22 cellular contexts compared by ENCODE assay signal in genomic region chr3:78870484-78870883, GRCh38.
DNase-seq lines count a peak whose midpoint lies in the region; ATAC-seq and TF ChIP-seq lines count a peak whose summit lies in the region.
"Had no signal": no experiment of that assay in that cellular context is flagged by ENCODE, and none has a peak within 500 bp of the region (broad histone marks: within the 10 kb centered on the region; RNA-seq: fewer than 3 reads in every experiment).

No MANE protein-coding gene starts in this region.

- H3K36me3 Mint-ChIP-seq in GM23338 (ENCODE audit: low read depth): no peaks in the 10 kb centered on the region
- H3K36me3 Mint-ChIP-seq in endodermal cell (ENCODE audit: low read depth): no peaks in the 10 kb centered on the region
- peaks cover 1% of the 10 kb centered on the region for H3K36me3 Mint-ChIP-seq in nephron (ENCODE audit: low read depth)

- peak overlapping the region; percentile 12 for H3K27ac ChIP-seq in A673 (ENCODE audit: low read depth, low read length, poor library complexity, severe bottlenecking)
- no peak overlapping the region for H3K27ac ChIP-seq in GM23338 (ENCODE audit: low read depth)
- peak overlapping the region; percentile 12 for H3K27ac ChIP-seq in endodermal cell (ENCODE audit: low read depth, low read length)
- H3K27ac ChIP-seq: C4-2B, RWPE1 had no signal

- H3K9me3 ChIP-seq in A673 (ENCODE audit: low read depth, low read length, poor library complexity, severe bottlenecking) (no peaks in the 10 kb centered on the region), endodermal cell (ENCODE audit: control insufficient read depth, low read length) (no peaks in the 10 kb centered on the region)
- H3K9me3 ChIP-seq: SK-N-SH had no signal

- no peak overlapping the region for H3K9ac ChIP-seq in endodermal cell (ENCODE audit: extremely low read depth, low read length, poor library complexity, severe bottlenecking)
- H3K9ac ChIP-seq: SK-N-SH had no signal

- intact Hi-C loops in A673 (cut with micrococcal nuclease; ENCODE audit: unreplicated experiment) (no loop called here), posterior cingulate gyrus (cut with DNase I) (no loop called here)

- no TSS peak for BruUV-seq in A673 (replicated peaks; lab: Mats Ljungman, UMichigan)

- H4K20me1 ChIP-seq in GM23338 (replicated peaks; ENCODE audit: insufficient read depth): no peaks in the 10 kb centered on the region

- H3F3A ChIP-seq in GM23338 (replicated peaks; ENCODE audit: low read depth): no peaks in the 10 kb centered on the region

- POLR2A ChIA-PET in A673 (lab: Charles Lee; ENCODE audit: low non-redundant PET): no interaction called here

- CTCF ChIA-PET in A673 (lab: Charles Lee): no interaction called here

- DNase-seq in A673 (ENCODE audit: low spot score) (no peak), GM23338 (ENCODE audit: low spot score) (no peak), endodermal cell (no peak), posterior cingulate gyrus (no peak)
- DNase-seq in stimulated activated CD4-positive, alpha-beta T cell treated with anti-CD3 and anti-CD28 coated beads, Interleukin-15, amount 100 ng/mL, for 24 hours: no peak
- DNase-seq: AML-193; Calu3; CD8-positive, alpha-beta memory T cell; H7; HFFc6; KG1; NCI-H1105 treated with DMSO at 0.1 percent for 48 hours; NCI-H2029 treated with DMSO at 0.1 percent for 48 hours; NCI-H2171; NCI-H524 treated with DMSO at 0.1 percent for 48 hours; SIG-M5; SK-N-SH had no signal

- H3K4me3 Mint-ChIP-seq in GM23338 (no peak overlapping the region), endodermal cell (no peak overlapping the region), nephron (no peak overlapping the region)
- H3K4me3 Mint-ChIP-seq: CD8-positive, alpha-beta memory T cell; HFFc6 had no signal

- H3K9me3 Mint-ChIP-seq in GM23338 (no peaks in the 10 kb centered on the region), endodermal cell (no peaks in the 10 kb centered on the region), nephron (no peaks in the 10 kb centered on the region)
- H3K9me3 Mint-ChIP-seq: HFFc6 had no signal

- H3K36me3 ChIP-seq in A673 (ENCODE audit: insufficient read depth, low read length, poor library complexity, severe bottlenecking) (no peaks in the 10 kb centered on the region), GM23338 (ENCODE audit: insufficient read depth) (no peaks in the 10 kb centered on the region), endodermal cell (ENCODE audit: control insufficient read depth, insufficient read depth, low read length) (no peaks in the 10 kb centered on the region)

- H3K27me3 Mint-ChIP-seq in GM23338 (ENCODE audit: insufficient read depth, low read depth, poor library complexity): peaks cover 4% of the 10 kb centered on the region
- H3K27me3 Mint-ChIP-seq in endodermal cell (ENCODE audit: insufficient read depth): no peaks in the 10 kb centered on the region
- H3K27me3 Mint-ChIP-seq in nephron (ENCODE audit: low read depth): no peaks in the 10 kb centered on the region
- H3K27me3 Mint-ChIP-seq: CD8-positive, alpha-beta memory T cell had no signal

- H3K4me3 ChIP-seq in A673 (ENCODE audit: low read depth, low read length, poor library complexity, severe bottlenecking): no peak overlapping the region
- no peak overlapping the region for H3K4me3 ChIP-seq in GM23338
- H3K4me3 ChIP-seq in endodermal cell (ENCODE audit: low read length): no peak overlapping the region

- no peak overlapping the region for H3K4me2 ChIP-seq in GM23338

- peaks cover 70% of the 10 kb centered on the region for H3K4me1 ChIP-seq in A673 (ENCODE audit: insufficient read depth, low read length, poor library complexity, severe bottlenecking)
- peaks cover 43% of the 10 kb centered on the region for H3K4me1 ChIP-seq in GM23338 (ENCODE audit: insufficient read depth)
- peaks cover 7% of the 10 kb centered on the region for H3K4me1 ChIP-seq in endodermal cell (ENCODE audit: control insufficient read depth, insufficient read depth, low read length)

- no peaks in the 10 kb centered on the region for H3K27me3 ChIP-seq in A673 (replicated peaks; ENCODE audit: insufficient read depth, low read depth, low read length, poor library complexity)
- no peaks in the 10 kb centered on the region for H3K27me3 ChIP-seq in GM23338 (ENCODE audit: insufficient read depth)
- no peaks in the 10 kb centered on the region for H3K27me3 ChIP-seq in endodermal cell (ENCODE audit: control insufficient read depth, insufficient read depth, low read length, poor library complexity, severe bottlenecking)

- H3K27ac Mint-ChIP-seq in GM23338 (peak overlapping the region; percentile 56), endodermal cell (no peak overlapping the region), nephron (peak overlapping the region in 2 of 3 experiments; percentile 27 to 53)
- H3K27ac Mint-ChIP-seq: CD8-positive, alpha-beta memory T cell; HFFc6 had no signal

- peaks cover 16% of the 10 kb centered on the region; the same call in 1 of the 2 replicates for H3K79me2 ChIP-seq in GM23338 (replicated peaks; ENCODE audit: insufficient read depth)

- H3K4me1 Mint-ChIP-seq in GM23338 (peaks cover 53% of the 10 kb centered on the region), endodermal cell (peaks cover 30% of the 10 kb centered on the region), nephron (peaks cover 55% of the 10 kb centered on the region)
- H3K4me1 Mint-ChIP-seq: CD8-positive, alpha-beta memory T cell had no signal

- ATAC-seq in GM23338: no peak
- no peak for ATAC-seq in esophagus mucosa
- ATAC-seq in GM19395 (IDR thresholded peaks at IDR 0.05; ENCODE audit: unreplicated experiment): no peak

- TF ChIP-seq CTCF in A673 (conservative IDR thresholded peaks at IDR 0.05; ENCODE audit: low read depth, low read length) (no peak), GM23338 (conservative IDR thresholded peaks at IDR 0.05; ENCODE audit: low read depth in 2 of 2) (no peak), endodermal cell (conservative IDR thresholded peaks at IDR 0.05) (no peak), nephron (IDR thresholded peaks at IDR 0.05; ENCODE audit: unreplicated experiment in 3 of 3) (no peak)

- H2AFZ ChIP-seq in GM23338: no peak overlapping the region

- no peaks in the 10 kb centered on the region for H3K9me2 ChIP-seq in GM23338 (ENCODE audit: insufficient read depth)
- H3K9me2 ChIP-seq: SK-N-SH had no signal

- 95 to 100% methylated on average over 1 to 3 of the region's 3 CpGs for WGBS in endodermal cell (ENCODE audit: insufficient coverage in 1 of 2, insufficient read length in 1 of 2), 2 experiments

TF ChIP-seq in GM23338, 12 proteins besides CTCF, POLR2A, EP300 and RAD21 (continues in another document):
- TF ChIP-seq ETS1 (IDR thresholded peaks at IDR 0.05) (no peak), EZH2phosphoT487 (IDR thresholded peaks at IDR 0.05; ENCODE audit: unreplicated experiment) (no peak), ZNF114 (CRISPR knock-in tag; IDR thresholded peaks at IDR 0.05) (no peak), ZNF331 (CRISPR knock-in tag; IDR thresholded peaks at IDR 0.05; ENCODE audit: low read depth) (no peak), JUNB (IDR thresholded peaks at IDR 0.05; ENCODE audit: unreplicated experiment) (no peak)
